17 cellular contexts compared by ENCODE assay signal in genomic region chr4:32032136-32032672, GRCh38.
"Had no signal": no experiment of that assay in that cellular context is flagged by ENCODE, and none has a peak within 500 bp of the region (broad histone marks: within the 10 kb centered on the region; RNA-seq: fewer than 3 reads in every experiment).

No MANE protein-coding gene starts in this region.

- H3K4me3 Mint-ChIP-seq: activated naive CD8-positive, alpha-beta T cell treated with anti-CD3 and anti-CD28 coated beads, Interleukin-2, amount 10 ng/mL, durations not matched to agents 7 days and 5 days; brain; central memory CD8-positive, alpha-beta T cell; neural progenitor cell had no signal

- H3K36me3 Mint-ChIP-seq: activated naive CD8-positive, alpha-beta T cell treated with anti-CD3 and anti-CD28 coated beads, Interleukin-2, amount 10 ng/mL, durations not matched to agents 7 days and 5 days; brain; neural progenitor cell had no signal

- H3K9me3 Mint-ChIP-seq: brain, neural progenitor cell had no signal

- H3K27me3 Mint-ChIP-seq: activated naive CD8-positive, alpha-beta T cell treated with anti-CD3 and anti-CD28 coated beads, Interleukin-2, amount 10 ng/mL, durations not matched to agents 7 days and 5 days; brain; central memory CD8-positive, alpha-beta T cell had no signal

- H3K4me3 ChIP-seq: lung, neural progenitor cell, psoas muscle, stomach, thoracic aorta, upper lobe of right lung had no signal

- H3K27ac Mint-ChIP-seq: activated naive CD8-positive, alpha-beta T cell treated with anti-CD3 and anti-CD28 coated beads, Interleukin-2, amount 10 ng/mL, durations not matched to agents 7 days and 5 days; brain; neural progenitor cell had no signal

- DNase-seq: activated CD4-positive, alpha-beta T cell treated with anti-CD3 and anti-CD28 coated beads, Interleukin-2, amount 50 U/mL, for 1 hour; activated CD8-positive, alpha-beta memory T cell treated with anti-CD3 and anti-CD28 coated beads for 24 hours; activated naive CD4-positive, alpha-beta T cell; activated naive CD8-positive, alpha-beta T cell treated with anti-CD3 and anti-CD28 coated beads, Interleukin-2, amount 10 ng/mL, durations not matched to agents 7 days and 5 days; effector memory CD4-positive, alpha-beta T cell; foreskin melanocyte; head of caudate nucleus; psoas muscle; stomach; upper lobe of right lung had no signal

- ATAC-seq: activated CD4-positive, CD25-positive, alpha-beta regulatory T cell treated with anti-CD3 and anti-CD28 coated beads, Interleukin-2, amount 50 U/mL, for 24 hours; psoas muscle; sciatic nerve; upper lobe of right lung had no signal

- H3K4me1 Mint-ChIP-seq: activated naive CD8-positive, alpha-beta T cell treated with anti-CD3 and anti-CD28 coated beads, Interleukin-2, amount 10 ng/mL, durations not matched to agents 7 days and 5 days; brain; central memory CD8-positive, alpha-beta T cell had no signal
